In genomic region chr10:90858489-90858968, GRCh38 we compare ENCODE assay signal across 9 cellular contexts. TPM values are rescaled to one million over a fixed set of nuclear protein-coding genes. Genes with fewer than 3 reads are reported as not detected.
DNase-seq lines count a peak whose midpoint lies in the region; ATAC-seq and TF ChIP-seq lines count a peak whose summit lies in the region.
"Had no signal": no experiment of that assay in that cellular context is flagged by ENCODE, and none has a peak within 500 bp of the region (broad histone marks: within the 10 kb centered on the region; RNA-seq: fewer than 3 reads in every experiment).

No MANE protein-coding gene starts in this region.

- no peak overlapping the region for H2BK12ac ChIP-seq in mesenchymal stem cell (ENCODE audit: low read length in 2 of 2)

- no peaks in the 10 kb centered on the region for H3K79me1 ChIP-seq in mesenchymal stem cell (replicated peaks; ENCODE audit: low read length, poor library complexity, severe bottlenecking)

- H3K4me2 ChIP-seq in mesenchymal stem cell (ENCODE audit: low read length, poor library complexity, severe bottlenecking) = no peak overlapping the region

- peaks cover under 1% of the 10 kb centered on the region for H3K9me3 ChIP-seq in mesenchymal stem cell (ENCODE audit: control insufficient read depth, low read length)
- no peaks in the 10 kb centered on the region for H3K9me3 ChIP-seq in upper lobe of left lung

- peaks cover 50% of the 10 kb centered on the region for H3K27me3 Mint-ChIP-seq in activated T-cell treated with anti-CD3 and anti-CD28 coated beads, Interleukin-2, amount 50 U/mL, for 4 hours (ENCODE audit: low read depth)
- H3K27me3 Mint-ChIP-seq in MCF 10A (ENCODE audit: insufficient read depth, unreplicated experiment) = no peaks in the 10 kb centered on the region

- peak overlapping the region in 1 of 2 experiments; percentile 76 for H3K4me3 ChIP-seq in mesenchymal stem cell (ENCODE audit: insufficient read depth in 1 of 2, low read depth in 1 of 2, low read length in 2 of 2)
- peak overlapping the region in 3 of 4 donors; percentile 68 to 75 (median 71) for H3K4me3 ChIP-seq in upper lobe of left lung

- DNase-seq in activated T-cell treated with anti-CD3 and anti-CD28 coated beads, Interleukin-2, amount 50 U/mL, for 4 hours = no peak
- DNase-seq in activated T-cell treated with anti-CD3 and anti-CD28 coated beads, Interleukin-2, amount 50 U/mL, for 48 hours = no peak
- DNase-seq in MCF 10A (ENCODE audit: unreplicated experiment) (no peak), mesenchymal stem cell (no peak), upper lobe of left lung (no peak), HuH-7.5 (ENCODE audit: low spot score) (no peak)
- DNase-seq: activated CD8-positive, alpha-beta memory T cell treated with anti-CD3 and anti-CD28 coated beads, Interleukin-2, amount 50 U/mL, for 4 hours had no signal

- no peak overlapping the region for H2AFZ ChIP-seq in mesenchymal stem cell (ENCODE audit: low read depth, low read length)

- H3K27me3 ChIP-seq in mesenchymal stem cell (ENCODE audit: control insufficient read depth in 1 of 2, insufficient read depth in 1 of 2, low read length in 2 of 2) = peaks cover 7 to 34% of the 10 kb centered on the region in 2 experiments
- peaks cover 0 to 16% (median 3%) of the 10 kb centered on the region in 4 donors for H3K27me3 ChIP-seq in upper lobe of left lung

- no peak overlapping the region for H3K23ac ChIP-seq in mesenchymal stem cell (ENCODE audit: low read length in 2 of 2)

- no peak for TF ChIP-seq EP300 in upper lobe of left lung (IDR thresholded peaks at IDR 0.05)

- H3K36me3 ChIP-seq in mesenchymal stem cell (ENCODE audit: control insufficient read depth in 1 of 2, insufficient read depth in 2 of 2, low read depth in 1 of 2, low read length in 2 of 2) (no peaks in the 10 kb centered on the region), upper lobe of left lung (no peaks in the 10 kb centered on the region)

- peaks cover 7% of the 10 kb centered on the region for H3K4me1 ChIP-seq in mesenchymal stem cell (ENCODE audit: control insufficient read depth, insufficient read depth, low read depth, low read length)
- peaks cover 5 to 17% (median 8%) of the 10 kb centered on the region in 4 donors for H3K4me1 ChIP-seq in upper lobe of left lung

- no TSS peak for BruUV-seq in MCF 10A (replicated peaks; lab: Mats Ljungman, UMichigan)

- H4K8ac ChIP-seq in mesenchymal stem cell (ENCODE audit: low read length) = no peak overlapping the region

- H3K4me3 Mint-ChIP-seq in activated T-cell treated with anti-CD3 and anti-CD28 coated beads, Interleukin-2, amount 50 U/mL, for 4 hours = peak overlapping the region; percentile 80
- peak overlapping the region; percentile 89 for H3K4me3 Mint-ChIP-seq in MCF 10A (ENCODE audit: unreplicated experiment)

- no peak overlapping the region for H3K18ac ChIP-seq in mesenchymal stem cell (ENCODE audit: low read depth in 1 of 2, low read length in 2 of 2)

- no peaks in the 10 kb centered on the region for H3K9me3 Mint-ChIP-seq in activated T-cell treated with anti-CD3 and anti-CD28 coated beads, Interleukin-2, amount 50 U/mL, for 4 hours
- H3K9me3 Mint-ChIP-seq in MCF 10A (ENCODE audit: unreplicated experiment) = no peaks in the 10 kb centered on the region

- POLR2A ChIA-PET in MCF 10A (lab: Yijun Ruan, JAX) = interaction anchor here (0.6 to 8.6 kb wide), 11 partner anchors 12 to 661 kb away, joined by 3 to 67 read pairs (median 3); partner anchors contain the start of gene RPP30

- H3K4me1 Mint-ChIP-seq in activated T-cell treated with anti-CD3 and anti-CD28 coated beads, Interleukin-2, amount 50 U/mL, for 4 hours (ENCODE audit: low read depth) = peaks cover 6% of the 10 kb centered on the region
- H3K4me1 Mint-ChIP-seq in MCF 10A (ENCODE audit: insufficient read depth, unreplicated experiment) = peaks cover 17% of the 10 kb centered on the region

- H3K27ac ChIP-seq in mesenchymal stem cell (ENCODE audit: low read length, poor library complexity, severe bottlenecking) (no peak overlapping the region), upper lobe of left lung (peak overlapping the region in 1 of 4 donors; percentile 80)

- no peak overlapping the region for H2BK5ac ChIP-seq in mesenchymal stem cell (ENCODE audit: low read depth, low read length, poor library complexity, severe bottlenecking)

- H3K27ac Mint-ChIP-seq in MCF 10A (ENCODE audit: low read depth, unreplicated experiment) = peak overlapping the region; percentile 70

- H2AK5ac ChIP-seq in mesenchymal stem cell (ENCODE audit: low read length, severe bottlenecking) = no peak overlapping the region

- TF ChIP-seq CTCF in MCF 10A (IDR thresholded peaks at IDR 0.05; ENCODE audit: unreplicated experiment) (no peak), upper lobe of left lung (IDR thresholded peaks at IDR 0.05) (no peak)

- H3K4ac ChIP-seq in mesenchymal stem cell (ENCODE audit: low read depth in 1 of 2, low read length in 2 of 2) = no peak overlapping the region

- H2BK15ac ChIP-seq in mesenchymal stem cell (ENCODE audit: low read depth, poor library complexity, severe bottlenecking) = no peak overlapping the region

- CTCF ChIA-PET in MCF 10A (lab: Yijun Ruan, JAX) = interaction anchor here (0.6 to 1.8 kb wide), 6 partner anchors 24 to 1080 kb away, joined by 3 to 8 read pairs (median 6); no protein-coding TSS in a partner anchor

- intact Hi-C loops in MCF 10A (cut with micrococcal nuclease) = loop anchor here (2.0 to 10.0 kb wide), 2 partner anchors 42 to 424 kb away; no protein-coding TSS in a partner anchor

- 30% methylated on average over 5 of the region's 9 CpGs for WGBS in mesenchymal stem cell
- 42 to 47% methylated on average over 9 of the region's 9 CpGs for WGBS in upper lobe of left lung, 2 donors

- H3K9ac ChIP-seq in mesenchymal stem cell (ENCODE audit: low read length) = peak overlapping the region; percentile 78

- TF ChIP-seq POLR2A in upper lobe of left lung (IDR thresholded peaks at IDR 0.05) = no peak

- H3K36me3 Mint-ChIP-seq in activated T-cell treated with anti-CD3 and anti-CD28 coated beads, Interleukin-2, amount 50 U/mL, for 4 hours (ENCODE audit: insufficient read depth) = no peaks in the 10 kb centered on the region
- peaks cover 5% of the 10 kb centered on the region for H3K36me3 Mint-ChIP-seq in MCF 10A (ENCODE audit: insufficient read depth, unreplicated experiment)

- ATAC-seq in activated T-cell treated with anti-CD3 and anti-CD28 coated beads, Interleukin-2, amount 50 U/mL, for 4 hours = no peak
- ATAC-seq in upper lobe of left lung (ENCODE audit: low FRiP score in 2 of 2) (no peak), HG02870 (IDR thresholded peaks at IDR 0.05; ENCODE audit: unreplicated experiment) (no peak), GM21515 (IDR thresholded peaks at IDR 0.05; ENCODE audit: unreplicated experiment) (no peak)

- H2BK120ac ChIP-seq in mesenchymal stem cell (ENCODE audit: low read depth, low read length) = no peak overlapping the region

- no peak overlapping the region for H3K14ac ChIP-seq in mesenchymal stem cell (ENCODE audit: low read length in 2 of 2)

- H4K91ac ChIP-seq in mesenchymal stem cell (ENCODE audit: low read length) = no peak overlapping the region

RNA-seq across cellular contexts. Expression of gene HTR7, which starts 0.7 kb away (rescaled TPM):
- not detected for total RNA-seq in activated T-cell treated with anti-CD3 and anti-CD28 coated beads, Interleukin-2, amount 50 U/mL, for 4 hours
- 14.1 and 15.3 TPM in 2 replicates for total RNA-seq in MCF 10A (2022)
- polyA plus RNA-seq in mesenchymal stem cell (2013, experiment 1 of 2) = 1.3 TPM
- 1.2 TPM for polyA plus RNA-seq in mesenchymal stem cell (2013, experiment 2 of 2)
- under 1 TPM in 3 of 6 donors, not detected in 3; 0.54 to 0.64 (median 0.59) TPM for total RNA-seq in upper lobe of left lung

RNA-seq across cellular contexts. Expression of gene RPP30, which starts 13.2 kb away (rescaled TPM):
- total RNA-seq in activated T-cell treated with anti-CD3 and anti-CD28 coated beads, Interleukin-2, amount 50 U/mL, for 4 hours = 10 to 100 TPM; 89.4 to 97.4 (median 90.8) TPM
- total RNA-seq in MCF 10A (2022) (39.9 and 41.8 TPM in 2 replicates), upper lobe of left lung (10 to 100 TPM in 5 of 6 donors, 1 to 10 TPM in 1; 9.9 to 28.8 (median 23.2) TPM)
- 40.3 TPM for polyA plus RNA-seq in mesenchymal stem cell (2013, experiment 1 of 2)
- polyA plus RNA-seq in mesenchymal stem cell (2013, experiment 2 of 2) = 41.5 TPM
